1 cellular context compared by ENCODE assay signal in the genomic region with DNA sequence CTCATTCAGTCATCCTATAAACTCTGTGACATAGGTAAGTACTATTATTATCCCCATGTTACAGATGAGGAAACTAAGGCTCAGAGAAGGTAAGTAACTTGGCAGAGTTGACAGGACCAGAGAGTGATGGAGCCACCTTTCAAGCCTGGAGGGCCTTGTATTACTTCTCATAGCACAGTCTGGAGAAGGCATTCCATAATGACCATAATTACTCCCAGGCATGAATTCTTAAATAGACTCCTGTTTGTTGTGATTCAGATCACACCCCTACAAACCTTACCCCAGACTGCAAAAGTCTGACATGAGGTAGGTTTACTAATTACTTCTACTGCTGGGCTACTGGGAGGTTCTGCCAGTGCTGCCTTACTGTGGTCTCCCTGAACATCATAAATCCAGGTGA.
TF ChIP-seq lines count a peak whose summit lies in the region.

No MANE protein-coding gene starts in this region.

TF ChIP-seq in GM23338, 12 proteins besides CTCF, POLR2A, EP300 and RAD21 (continued from another document):
- TF ChIP-seq ZNF331 (CRISPR knock-in tag; IDR thresholded peaks at IDR 0.05; ENCODE audit: low read depth): no peak
- no peak for TF ChIP-seq NANOG (IDR thresholded peaks at IDR 0.05; ENCODE audit: borderline replicate concordance)
- TF ChIP-seq, protein P1, sequence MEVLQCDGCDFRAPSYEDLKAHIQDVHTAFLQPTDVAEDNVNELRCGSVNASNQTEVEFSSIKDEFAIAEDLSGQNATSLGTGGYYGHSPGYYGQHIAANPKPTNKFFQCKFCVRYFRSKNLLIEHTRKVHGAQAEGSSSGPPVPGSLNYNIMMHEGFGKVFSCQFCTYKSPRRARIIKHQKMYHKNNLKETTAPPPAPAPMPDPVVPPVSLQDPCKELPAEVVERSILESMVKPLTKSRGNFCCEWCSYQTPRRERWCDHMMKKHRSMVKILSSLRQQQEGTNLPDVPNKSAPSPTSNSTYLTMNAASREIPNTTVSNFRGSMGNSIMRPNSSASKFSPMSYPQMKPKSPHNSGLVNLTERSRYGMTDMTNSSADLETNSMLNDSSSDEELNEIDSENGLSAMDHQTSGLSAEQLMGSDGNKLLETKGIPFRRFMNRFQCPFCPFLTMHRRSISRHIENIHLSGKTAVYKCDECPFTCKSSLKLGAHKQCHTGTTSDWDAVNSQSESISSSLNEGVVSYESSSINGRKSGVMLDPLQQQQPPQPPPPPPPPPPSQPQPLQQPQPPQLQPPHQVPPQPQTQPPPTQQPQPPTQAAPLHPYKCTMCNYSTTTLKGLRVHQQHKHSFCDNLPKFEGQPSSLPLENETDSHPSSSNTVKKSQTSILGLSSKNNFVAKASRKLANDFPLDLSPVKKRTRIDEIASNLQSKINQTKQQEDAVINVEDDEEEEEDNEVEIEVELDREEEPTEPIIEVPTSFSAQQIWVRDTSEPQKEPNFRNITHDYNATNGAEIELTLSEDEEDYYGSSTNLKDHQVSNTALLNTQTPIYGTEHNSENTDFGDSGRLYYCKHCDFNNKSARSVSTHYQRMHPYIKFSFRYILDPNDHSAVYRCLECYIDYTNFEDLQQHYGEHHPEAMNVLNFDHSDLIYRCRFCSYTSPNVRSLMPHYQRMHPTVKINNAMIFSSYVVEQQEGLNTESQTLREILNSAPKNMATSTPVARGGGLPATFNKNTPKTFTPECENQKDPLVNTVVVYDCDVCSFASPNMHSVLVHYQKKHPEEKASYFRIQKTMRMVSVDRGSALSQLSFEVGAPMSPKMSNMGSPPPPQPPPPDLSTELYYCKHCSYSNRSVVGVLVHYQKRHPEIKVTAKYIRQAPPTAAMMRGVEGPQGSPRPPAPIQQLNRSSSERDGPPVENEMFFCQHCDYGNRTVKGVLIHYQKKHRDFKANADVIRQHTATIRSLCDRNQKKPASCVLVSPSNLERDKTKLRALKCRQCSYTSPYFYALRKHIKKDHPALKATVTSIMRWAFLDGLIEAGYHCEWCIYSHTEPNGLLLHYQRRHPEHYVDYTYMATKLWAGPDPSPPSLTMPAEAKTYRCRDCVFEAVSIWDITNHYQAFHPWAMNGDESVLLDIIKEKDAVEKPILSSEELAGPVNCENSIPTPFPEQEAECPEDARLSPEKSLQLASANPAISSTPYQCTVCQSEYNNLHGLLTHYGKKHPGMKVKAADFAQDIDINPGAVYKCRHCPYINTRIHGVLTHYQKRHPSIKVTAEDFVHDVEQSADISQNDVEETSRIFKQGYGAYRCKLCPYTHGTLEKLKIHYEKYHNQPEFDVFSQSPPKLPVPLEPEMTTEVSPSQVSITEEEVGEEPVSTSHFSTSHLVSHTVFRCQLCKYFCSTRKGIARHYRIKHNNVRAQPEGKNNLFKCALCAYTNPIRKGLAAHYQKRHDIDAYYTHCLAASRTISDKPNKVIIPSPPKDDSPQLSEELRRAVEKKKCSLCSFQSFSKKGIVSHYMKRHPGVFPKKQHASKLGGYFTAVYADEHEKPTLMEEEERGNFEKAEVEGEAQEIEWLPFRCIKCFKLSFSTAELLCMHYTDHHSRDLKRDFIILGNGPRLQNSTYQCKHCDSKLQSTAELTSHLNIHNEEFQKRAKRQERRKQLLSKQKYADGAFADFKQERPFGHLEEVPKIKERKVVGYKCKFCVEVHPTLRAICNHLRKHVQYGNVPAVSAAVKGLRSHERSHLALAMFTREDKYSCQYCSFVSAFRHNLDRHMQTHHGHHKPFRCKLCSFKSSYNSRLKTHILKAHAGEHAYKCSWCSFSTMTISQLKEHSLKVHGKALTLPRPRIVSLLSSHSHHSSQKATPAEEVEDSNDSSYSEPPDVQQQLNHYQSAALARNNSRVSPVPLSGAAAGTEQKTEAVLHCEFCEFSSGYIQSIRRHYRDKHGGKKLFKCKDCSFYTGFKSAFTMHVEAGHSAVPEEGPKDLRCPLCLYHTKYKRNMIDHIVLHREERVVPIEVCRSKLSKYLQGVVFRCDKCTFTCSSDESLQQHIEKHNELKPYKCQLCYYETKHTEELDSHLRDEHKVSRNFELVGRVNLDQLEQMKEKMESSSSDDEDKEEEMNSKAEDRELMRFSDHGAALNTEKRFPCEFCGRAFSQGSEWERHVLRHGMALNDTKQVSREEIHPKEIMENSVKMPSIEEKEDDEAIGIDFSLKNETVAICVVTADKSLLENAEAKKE (CRISPR knock-in tag; IDR thresholded peaks at IDR 0.05): no peak
- TF ChIP-seq, protein P2, sequence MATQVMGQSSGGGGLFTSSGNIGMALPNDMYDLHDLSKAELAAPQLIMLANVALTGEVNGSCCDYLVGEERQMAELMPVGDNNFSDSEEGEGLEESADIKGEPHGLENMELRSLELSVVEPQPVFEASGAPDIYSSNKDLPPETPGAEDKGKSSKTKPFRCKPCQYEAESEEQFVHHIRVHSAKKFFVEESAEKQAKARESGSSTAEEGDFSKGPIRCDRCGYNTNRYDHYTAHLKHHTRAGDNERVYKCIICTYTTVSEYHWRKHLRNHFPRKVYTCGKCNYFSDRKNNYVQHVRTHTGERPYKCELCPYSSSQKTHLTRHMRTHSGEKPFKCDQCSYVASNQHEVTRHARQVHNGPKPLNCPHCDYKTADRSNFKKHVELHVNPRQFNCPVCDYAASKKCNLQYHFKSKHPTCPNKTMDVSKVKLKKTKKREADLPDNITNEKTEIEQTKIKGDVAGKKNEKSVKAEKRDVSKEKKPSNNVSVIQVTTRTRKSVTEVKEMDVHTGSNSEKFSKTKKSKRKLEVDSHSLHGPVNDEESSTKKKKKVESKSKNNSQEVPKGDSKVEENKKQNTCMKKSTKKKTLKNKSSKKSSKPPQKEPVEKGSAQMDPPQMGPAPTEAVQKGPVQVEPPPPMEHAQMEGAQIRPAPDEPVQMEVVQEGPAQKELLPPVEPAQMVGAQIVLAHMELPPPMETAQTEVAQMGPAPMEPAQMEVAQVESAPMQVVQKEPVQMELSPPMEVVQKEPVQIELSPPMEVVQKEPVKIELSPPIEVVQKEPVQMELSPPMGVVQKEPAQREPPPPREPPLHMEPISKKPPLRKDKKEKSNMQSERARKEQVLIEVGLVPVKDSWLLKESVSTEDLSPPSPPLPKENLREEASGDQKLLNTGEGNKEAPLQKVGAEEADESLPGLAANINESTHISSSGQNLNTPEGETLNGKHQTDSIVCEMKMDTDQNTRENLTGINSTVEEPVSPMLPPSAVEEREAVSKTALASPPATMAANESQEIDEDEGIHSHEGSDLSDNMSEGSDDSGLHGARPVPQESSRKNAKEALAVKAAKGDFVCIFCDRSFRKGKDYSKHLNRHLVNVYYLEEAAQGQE (IDR thresholded peaks at IDR 0.05; ENCODE audit: unreplicated experiment): no peak
- no peak for TF ChIP-seq ZNF114 (CRISPR knock-in tag; IDR thresholded peaks at IDR 0.05)
- TF ChIP-seq POLR2AphosphoS5 (IDR thresholded peaks at IDR 0.05; ENCODE audit: low read depth): no peak
